Comparison of ENCODE assay signal across 17 cellular contexts in the genomic region with DNA sequence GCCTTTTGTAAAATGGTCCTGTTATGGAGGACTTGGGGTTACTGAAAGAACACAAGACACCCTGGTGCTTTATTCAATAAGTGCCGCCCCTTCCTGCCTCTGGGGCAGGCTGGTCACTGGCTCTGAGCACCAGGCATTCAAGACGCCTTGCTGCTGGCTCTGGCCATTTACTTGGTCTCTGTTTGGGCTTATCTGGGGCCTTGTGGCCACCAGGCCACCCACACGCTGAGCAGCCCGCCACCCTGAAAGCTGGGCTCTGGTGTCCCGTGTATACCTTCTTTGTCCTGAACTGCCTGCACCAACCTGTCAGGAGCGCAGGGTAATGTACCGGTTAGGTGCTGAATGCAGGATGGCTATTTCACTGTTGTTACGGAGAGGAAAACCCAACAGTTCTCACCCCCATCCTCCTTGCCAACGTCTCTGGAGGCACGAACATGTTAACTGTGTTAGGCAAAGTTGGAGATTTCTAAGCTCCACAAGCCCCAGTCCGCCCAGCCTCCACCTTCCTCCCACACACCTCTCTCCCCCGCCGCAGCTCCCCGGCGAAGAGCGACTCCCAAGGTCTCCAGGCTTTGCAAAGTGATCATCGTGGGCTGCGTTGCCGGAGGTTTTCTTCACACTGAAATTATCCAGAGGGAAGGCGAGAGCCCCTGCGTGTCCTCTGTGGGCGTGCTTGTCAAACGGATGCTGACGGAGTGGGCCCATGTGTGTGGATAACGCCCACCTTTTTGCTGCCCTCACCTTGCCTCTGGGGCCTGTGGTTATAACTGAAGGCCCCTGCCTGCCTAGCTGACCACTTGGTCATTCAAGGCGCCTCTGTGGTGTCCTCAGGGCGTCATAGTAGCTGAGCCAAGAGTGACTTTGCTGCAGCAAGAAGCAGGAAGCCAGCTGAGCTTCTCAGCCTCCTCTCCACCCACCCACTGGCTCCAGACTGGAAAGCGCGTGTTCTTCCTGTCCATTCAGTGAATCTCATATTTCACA. TPM values are rescaled to one million over a fixed set of nuclear protein-coding genes. Genes with fewer than 3 reads are reported as not detected.
A peak's percentile ranks its signal among the peaks of the same experiment; 100 is the strongest.
DNase-seq lines count a peak whose midpoint lies in the region; TF ChIP-seq lines count a peak whose summit lies in the region.
"Had no signal": no experiment of that assay in that cellular context is flagged by ENCODE, and none has a peak within 500 bp of the region (broad histone marks: within the 10 kb centered on the region; RNA-seq: fewer than 3 reads in every experiment).

No MANE protein-coding gene starts in this region.

- peak overlapping the region; percentile 25 for H3K14ac ChIP-seq in neuronal stem cell (ENCODE audit: low read length)

- H3K27me3 ChIP-seq in A673 (replicated peaks; ENCODE audit: insufficient read depth, low read depth, low read length, poor library complexity) (no peaks in the 10 kb centered on the region), neuronal stem cell (ENCODE audit: control insufficient read depth in 3 of 3, insufficient read depth in 3 of 3, low read depth in 1 of 3, low read length in 3 of 3) (no peaks in the 10 kb centered on the region)
- H3K27me3 ChIP-seq: SJCRH30 had no signal

- BruUV-seq in A673 (replicated peaks; lab: Mats Ljungman, UMichigan) = no TSS peak

- in situ Hi-C loops in GM13976 (cut with MboI; ENCODE audit: low sequenced_read_pairs, unreplicated experiment) = no loop called here

- peak overlapping the region; percentile 46 for H3K18ac ChIP-seq in neuronal stem cell (ENCODE audit: low read length)

- no CpG with 5 or more reads among the region's 29 CpGs for whole genome bisulfite sequencing in neuronal stem cell (ENCODE audit: extremely low coverage in 2 of 2, insufficient read length in 2 of 2, insufficient replicate concordance in 1 of 2), 2 donors

- H2AFZ ChIP-seq in neuronal stem cell (ENCODE audit: low read length) = peak overlapping the region; percentile 76

- H3K4me1 ChIP-seq in A673 (ENCODE audit: insufficient read depth, low read length, poor library complexity, severe bottlenecking) = no peaks in the 10 kb centered on the region
- peaks cover 9 to 10% of the 10 kb centered on the region in 2 donors for H3K4me1 ChIP-seq in neuronal stem cell (ENCODE audit: control insufficient read depth in 2 of 2, insufficient read depth in 1 of 2, low read depth in 1 of 2, low read length in 2 of 2)
- H3K4me1 ChIP-seq: SJCRH30, stomach had no signal

- TF ChIP-seq POLR2A in erythroblast (IDR thresholded peaks at IDR 0.05; ENCODE audit: low read length) = no peak

- H2AK5ac ChIP-seq in neuronal stem cell (ENCODE audit: low read depth, low read length) = peak overlapping the region; percentile 2

- H2BK12ac ChIP-seq in neuronal stem cell (ENCODE audit: low read length) = no peak overlapping the region

- no peak overlapping the region for H3K4ac ChIP-seq in neuronal stem cell (ENCODE audit: low read length)

- no peak overlapping the region for H3K4me2 ChIP-seq in neuronal stem cell (ENCODE audit: insufficient read depth, low read length, poor library complexity, severe bottlenecking)

- H3K36me3 ChIP-seq in A673 (ENCODE audit: insufficient read depth, low read length, poor library complexity, severe bottlenecking) = no peaks in the 10 kb centered on the region
- no peaks in the 10 kb centered on the region for H3K36me3 ChIP-seq in neuronal stem cell (replicated peaks in 1 of 2; ENCODE audit: control insufficient read depth in 2 of 2, insufficient read depth in 2 of 2, low read length in 2 of 2)
- H3K36me3 ChIP-seq: SJCRH30, stomach had no signal

- no peak overlapping the region for H3K9ac ChIP-seq in neuronal stem cell (ENCODE audit: low read depth, low read length, poor library complexity)

- peak overlapping the region; percentile 9 for H3K23ac ChIP-seq in neuronal stem cell (ENCODE audit: low read depth, low read length, poor library complexity)

- intact Hi-C loops in A673 (cut with micrococcal nuclease; ENCODE audit: unreplicated experiment) = no loop called here

- no peaks in the 10 kb centered on the region for H3K9me3 ChIP-seq in A673 (ENCODE audit: low read depth, low read length, poor library complexity, severe bottlenecking)
- peaks cover 0 to 6% of the 10 kb centered on the region in 2 donors for H3K9me3 ChIP-seq in neuronal stem cell (replicated peaks in 1 of 2; ENCODE audit: control insufficient read depth in 2 of 2, insufficient read depth in 1 of 2, low read depth in 1 of 2, low read length in 2 of 2)

- CTCF ChIA-PET in A673 (lab: Charles Lee) = no interaction called here

- no peak overlapping the region for H3K4me3 ChIP-seq in A673 (ENCODE audit: low read depth, low read length, poor library complexity, severe bottlenecking)
- no peak overlapping the region for H3K4me3 ChIP-seq in choroid plexus epithelial cell (ENCODE audit: low read depth, low read length)
- peak overlapping the region in 1 of 2 donors; percentile 55 for H3K4me3 ChIP-seq in neuronal stem cell (ENCODE audit: low read length in 2 of 2)
- H3K4me3 ChIP-seq: GM12878, SJCRH30, stomach had no signal

- DNase-seq in A673 (ENCODE audit: low spot score) (peak; percentile 18), GM13976 (ENCODE audit: low spot score) (peak; percentile 27), choroid plexus epithelial cell (ENCODE audit: low read depth) (peak; percentile 55), neuronal stem cell (ENCODE audit: low spot score) (no peak), erythroblast (lab: John Stamatoyannopoulos, UW) (no peak), NOMO-1 treated with DMSO at 0.1 percent for 48 hours (lab: John Stamatoyannopoulos, UW; ENCODE audit: unreplicated experiment) (no peak), NCI-H345 (lab: John Stamatoyannopoulos, UW) (no peak)
- DNase-seq: activated CD8-positive, alpha-beta T cell treated with anti-CD3 and anti-CD28 coated beads for 36 hours; central memory CD4-positive, alpha-beta T cell; effector memory CD8-positive, alpha-beta T cell; Karpas-422; NCI-H1105 treated with DMSO at 0.1 percent for 48 hours; NCI-H2107; NCI-H526; SJCRH30; stomach had no signal

- H2BK120ac ChIP-seq in neuronal stem cell (ENCODE audit: low read depth, low read length) = no peak overlapping the region

- H2BK15ac ChIP-seq in neuronal stem cell (ENCODE audit: low read length) = no peak overlapping the region

- no peak overlapping the region for H4K8ac ChIP-seq in neuronal stem cell (ENCODE audit: low read depth, low read length)

- peaks cover 2% of the 10 kb centered on the region for H3K79me1 ChIP-seq in neuronal stem cell (ENCODE audit: low read depth, low read length)

- H3K27ac ChIP-seq in A673 (ENCODE audit: low read depth, low read length, poor library complexity, severe bottlenecking) (no peak overlapping the region), neuronal stem cell (replicated peaks; ENCODE audit: low read length) (no peak overlapping the region)
- H3K27ac ChIP-seq: SJCRH30, stomach had no signal

- no peak overlapping the region for H4K91ac ChIP-seq in neuronal stem cell (ENCODE audit: low read depth, low read length, poor library complexity)

- no peak overlapping the region for H2BK5ac ChIP-seq in neuronal stem cell (ENCODE audit: low read length)

- POLR2A ChIA-PET in A673 (lab: Charles Lee; ENCODE audit: low non-redundant PET) = no interaction called here

- no peak for TF ChIP-seq CTCF in A673 (conservative IDR thresholded peaks at IDR 0.05; ENCODE audit: low read depth, low read length)
- no peak for TF ChIP-seq CTCF in GM13976 (IDR thresholded peaks at IDR 0.05; ENCODE audit: borderline replicate concordance, control extremely low read depth, extremely low read depth, insufficient read depth, missing control alignments)
- TF ChIP-seq CTCF in choroid plexus epithelial cell (conservative IDR thresholded peaks at IDR 0.05; ENCODE audit: low read depth, low read length) = no peak

RNA-seq across cellular contexts. Expression of a gene that starts 18.8 kb away (rescaled TPM):
- 0.84 and 1.3 TPM in 2 replicates for total RNA-seq in A673 (2021)
- polyA plus RNA-seq in neuronal stem cell (2013, experiment 1 of 2) = 20.9 TPM
- polyA plus RNA-seq in neuronal stem cell (2013, experiment 2 of 2) = 20.1 TPM

Comparison
In these comparisons a context has a peak if more than half of its experiments do, and no peak if none do; other contexts are left out.
1. DNase-seq: peak in A673 (single experiment), GM13976 (single experiment) and choroid plexus epithelial cell (single experiment); none in neuronal stem cell (single experiment), erythroblast (0 of 2), NOMO-1 treated with DMSO at 0.1 percent for 48 hours (single experiment) and NCI-H345 (single experiment).